In the genomic region with DNA sequence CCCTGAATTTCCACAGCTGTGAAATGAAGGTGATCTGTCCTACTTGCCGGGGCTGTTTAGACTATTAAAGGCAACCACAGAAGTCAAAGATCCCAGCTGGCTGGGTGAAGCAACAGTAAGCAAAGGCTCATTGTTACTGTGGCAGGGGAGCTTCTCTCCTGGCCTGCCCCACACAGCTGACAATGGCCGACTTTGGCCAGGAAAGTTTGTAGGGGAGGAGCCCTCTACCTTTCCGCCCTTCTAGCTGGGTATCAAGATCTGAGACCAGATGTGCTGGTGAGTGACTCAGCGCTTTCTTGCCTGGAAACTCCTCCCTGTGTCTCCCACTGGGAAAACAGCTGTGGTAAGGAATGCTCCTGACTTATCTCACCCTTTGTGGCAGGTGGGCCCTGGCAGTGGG, we compare ENCODE assay signal across 1 cellular context.
TF ChIP-seq lines count a peak whose summit lies in the region.

No MANE protein-coding gene starts in this region.

TF ChIP-seq in A549, 52 proteins besides CTCF, POLR2A, EP300 and RAD21 (continued from another document):
- no peak for TF ChIP-seq CHD2 (IDR thresholded peaks at IDR 0.05; ENCODE audit: low read length, partially characterized antibody)
- TF ChIP-seq MAFK (IDR thresholded peaks at IDR 0.05; ENCODE audit: partially characterized antibody): peak; percentile 99
- TF ChIP-seq NFE2L2 (conservative IDR thresholded peaks at IDR 0.05; ENCODE audit: low read length): peak; percentile 95
